1 cellular context compared by ENCODE assay signal in genomic region chr14:100871234-100872186, GRCh38.
TF ChIP-seq lines count a peak whose summit lies in the region.

No MANE protein-coding gene starts in this region.

TF ChIP-seq in K562, 482 proteins besides CTCF, POLR2A, EP300 and RAD21 (continued from another document and continues in another):
- TF ChIP-seq PHF21A (IDR thresholded peaks at IDR 0.05; ENCODE audit: borderline replicate concordance, low read depth) (peak; percentile 58; the same call in 1 of the 2 replicates), SMAD3 (CRISPR knock-in tag; conservative IDR thresholded peaks at IDR 0.05) (no peak), MNT (conservative IDR thresholded peaks at IDR 0.05) (peak; percentile 88 to 90), CAMTA2 (CRISPR knock-in tag; conservative IDR thresholded peaks at IDR 0.05) (no peak), CBX2 (IDR thresholded peaks at IDR 0.05; ENCODE audit: insufficient read depth, low read length, poor library complexity, severe bottlenecking) (no peak), PTTG1 (tag; IDR thresholded peaks at IDR 0.05; ENCODE audit: low read depth) (no peak), E2F6 (IDR thresholded peaks at IDR 0.05; ENCODE audit: borderline replicate concordance in 1 of 2, extremely low read depth in 1 of 2, insufficient read depth in 1 of 2, insufficient read length in 1 of 2, low read depth in 1 of 2, low read length in 1 of 2, poor library complexity in 1 of 2, severe bottlenecking in 1 of 2) (peak; percentile 33 to 52), ZNF217 (CRISPR knock-in tag; IDR thresholded peaks at IDR 0.05) (no peak), ZBTB33 (CRISPR knock-in tag; IDR thresholded peaks at IDR 0.05) (peak; percentile 19; the same call in 1 of the 2 replicates), HSF4 (CRISPR knock-in tag; IDR thresholded peaks at IDR 0.05; ENCODE audit: borderline replicate concordance) (no peak), NCOA6 (IDR thresholded peaks at IDR 0.05) (no peak), ZNF76 (CRISPR knock-in tag; IDR thresholded peaks at IDR 0.05; ENCODE audit: borderline replicate concordance) (no peak), FOXA1 (IDR thresholded peaks at IDR 0.05; ENCODE audit: borderline replicate concordance) (no peak), RBM22 (IDR thresholded peaks at IDR 0.05; ENCODE audit: low read depth, low read length, poor library complexity, severe bottlenecking) (no peak), MAFK (IDR thresholded peaks at IDR 0.05; ENCODE audit: low read length) (no peak), SMAD1 (IDR thresholded peaks at IDR 0.05; ENCODE audit: low read depth, low read length, partially characterized antibody) (no peak), ZNF133 (CRISPR knock-in tag; IDR thresholded peaks at IDR 0.05) (no peak), XRCC5 (IDR thresholded peaks at IDR 0.05; ENCODE audit: low read depth, low read length) (no peak), CREM (IDR thresholded peaks at IDR 0.05; ENCODE audit: low read depth) (peak; percentile 21; the same call in 1 of the 2 replicates), KAT7 (CRISPR knock-in tag; IDR thresholded peaks at IDR 0.05; ENCODE audit: borderline replicate concordance) (no peak), ZFP30 (CRISPR knock-in tag; IDR thresholded peaks at IDR 0.05; ENCODE audit: borderline replicate concordance) (no peak), USF2 (CRISPR knock-in tag; IDR thresholded peaks at IDR 0.05) (peak; percentile 8; the same call in 1 of the 2 replicates), NONO (IDR thresholded peaks at IDR 0.05; ENCODE audit: low read depth in 2 of 2, low read length in 1 of 2) (no peak), MAFG (tag; conservative IDR thresholded peaks at IDR 0.05) (no peak), ZNF79 (CRISPR knock-in tag; IDR thresholded peaks at IDR 0.05; ENCODE audit: low read depth) (no peak), NFIX (CRISPR knock-in tag; IDR thresholded peaks at IDR 0.05; ENCODE audit: low read depth) (no peak), FOS (IDR thresholded peaks at IDR 0.05; ENCODE audit: extremely low read depth, insufficient read length) (no peak), CBX1 (IDR thresholded peaks at IDR 0.05; ENCODE audit: low read depth) (no peak), RREB1 (CRISPR knock-in tag; IDR thresholded peaks at IDR 0.05) (0 out of 2 replicates have a peak, but pooled peaks have one; percentile 63), E4F1 (CRISPR knock-in tag; IDR thresholded peaks at IDR 0.05; ENCODE audit: borderline replicate concordance) (no peak), GATAD2A (IDR thresholded peaks at IDR 0.05) (no peak), TCF15 (CRISPR knock-in tag; IDR thresholded peaks at IDR 0.05) (no peak), RAD51 (IDR thresholded peaks at IDR 0.05; ENCODE audit: borderline replicate concordance, low read depth) (no peak), CHAMP1 (IDR thresholded peaks at IDR 0.05) (no peak), PTBP1 (IDR thresholded peaks at IDR 0.05; ENCODE audit: low read depth, low read length) (no peak), ETS2 (tag; IDR thresholded peaks at IDR 0.05; ENCODE audit: borderline replicate concordance, poor library complexity, severe bottlenecking) (no peak), ID3 (CRISPR knock-in tag; IDR thresholded peaks at IDR 0.05) (no peak), ID3 (tag; IDR thresholded peaks at IDR 0.05) (no peak), U2AF1 (optimal IDR thresholded peaks at IDR 0.05; ENCODE audit: low read depth, low read length) (no peak)
